In the genomic region with DNA sequence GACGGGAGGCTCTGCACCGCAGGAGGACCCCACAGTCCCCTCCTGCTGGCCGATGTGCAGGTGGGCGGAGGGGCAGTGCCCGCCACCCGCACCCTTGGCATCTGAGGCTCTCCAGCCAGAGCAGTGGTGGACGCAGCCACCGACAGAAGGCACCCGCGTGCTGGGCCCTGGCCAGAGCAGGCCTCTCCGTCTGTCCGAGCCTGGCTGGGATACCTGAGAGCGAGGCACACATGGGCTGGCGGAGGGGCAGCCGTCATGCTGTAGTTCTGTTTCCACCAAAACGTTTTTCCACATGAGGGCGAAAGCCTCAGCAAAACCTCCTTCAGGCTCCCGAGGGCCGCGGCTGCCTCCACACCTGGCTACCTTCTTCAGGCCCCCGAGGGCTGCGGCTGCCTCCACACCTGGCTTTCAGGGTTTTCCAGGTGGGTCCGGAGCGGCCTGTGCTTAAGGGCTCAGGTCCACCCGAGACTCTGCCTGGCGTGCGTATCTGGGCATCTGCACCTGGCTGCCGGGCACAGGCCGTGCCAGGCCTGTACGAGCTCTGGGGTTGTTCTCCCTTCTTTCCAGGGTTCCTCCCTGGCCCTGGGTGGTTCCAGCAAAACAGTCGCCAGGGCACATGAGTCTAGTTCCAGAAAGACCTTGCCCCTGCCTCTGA, we compare ENCODE assay signal across 23 cellular contexts.
"Had no signal": no experiment of that assay in that cellular context is flagged by ENCODE, and none has a peak within 500 bp of the region (broad histone marks: within the 10 kb centered on the region; RNA-seq: fewer than 3 reads in every experiment).

No MANE protein-coding gene starts in this region.

- H3K9me3 ChIP-seq: left ventricle myocardium inferior, neutrophil, right atrium auricular region, testis, transverse colon had no signal

- H3K4me1 ChIP-seq: foreskin keratinocyte, transverse colon had no signal

- H3K4me3 Mint-ChIP-seq: endodermal cell; nephron progenitor cell; stimulated activated memory B cell treated with anti-CD40 and anti-IgM and Interleukin-4, amounts not matched to agents 10 μg/mL and 1 μg/mL and 100 μg/mL, for 72 hours; stimulated activated naive CD8-positive, alpha-beta T cell treated with anti-CD3 and anti-CD28 coated beads, Interleukin-15, Interleukin-2, amounts not matched to agents 100 ng/mL and 50 ng/mL, for 24 hours had no signal

- H3K36me3 ChIP-seq: transverse colon had no signal

- H3K27me3 Mint-ChIP-seq: stimulated activated memory B cell treated with anti-CD40 and anti-IgM and Interleukin-4, amounts not matched to agents 10 μg/mL and 1 μg/mL and 100 μg/mL, for 72 hours; stimulated activated naive CD8-positive, alpha-beta T cell treated with anti-CD3 and anti-CD28 coated beads, Interleukin-15, Interleukin-2, amounts not matched to agents 100 ng/mL and 50 ng/mL, for 24 hours had no signal

- ATAC-seq: foreskin keratinocyte; left cardiac atrium; stimulated activated memory B cell treated with anti-CD40 and anti-IgM and Interleukin-4, amounts not matched to agents 10 μg/mL and 1 μg/mL and 100 μg/mL, for 72 hours had no signal

- DNase-seq: effector CD4-positive, alpha-beta T cell; endodermal cell; erythroblast; foreskin keratinocyte; kidney; left cardiac atrium; left ventricle myocardium inferior; mesenchymal stem cell; midbrain; nephron progenitor cell; stimulated activated CD4-positive, alpha-beta T cell treated with anti-CD3 and anti-CD28 coated beads, Interleukin-15, amount 100 ng/mL, for 24 hours; stimulated activated CD4-positive, alpha-beta T cell treated with anti-CD3 and anti-CD28 coated beads, Interleukin-1b, Interleukin-23, amount 100 ng/mL, for 48 hours; stimulated activated CD4-positive, alpha-beta T cell treated with anti-CD3 and anti-CD28 coated beads, Interleukin-4, amount 100 ng/mL, for 24 hours; testis; transverse colon had no signal

- H3K27me3 ChIP-seq: foreskin keratinocyte, hepatocyte, neutrophil, right atrium auricular region, testis, transverse colon had no signal

- H3K27ac Mint-ChIP-seq: endodermal cell; nephron progenitor cell; stimulated activated memory B cell treated with anti-CD40 and anti-IgM and Interleukin-4, amounts not matched to agents 10 μg/mL and 1 μg/mL and 100 μg/mL, for 72 hours; stimulated activated naive CD8-positive, alpha-beta T cell treated with anti-CD3 and anti-CD28 coated beads, Interleukin-15, Interleukin-2, amounts not matched to agents 100 ng/mL and 50 ng/mL, for 24 hours had no signal

- H3K27ac ChIP-seq: coronary artery, foreskin keratinocyte, hepatocyte, left ventricle myocardium inferior, neutrophil, right atrium auricular region, testis, transverse colon had no signal

- H3K9me3 Mint-ChIP-seq: endodermal cell; nephron progenitor cell; stimulated activated memory B cell treated with anti-CD40 and anti-IgM and Interleukin-4, amounts not matched to agents 10 μg/mL and 1 μg/mL and 100 μg/mL, for 72 hours; stimulated activated naive CD8-positive, alpha-beta T cell treated with anti-CD3 and anti-CD28 coated beads, Interleukin-15, Interleukin-2, amounts not matched to agents 100 ng/mL and 50 ng/mL, for 24 hours had no signal

- H3K4me3 ChIP-seq: coronary artery, hepatocyte, left ventricle myocardium inferior, lung, right atrium auricular region, smooth muscle cell, testis, transverse colon had no signal
